Comparison of ENCODE assay signal across 13 cellular contexts in the genomic region with DNA sequence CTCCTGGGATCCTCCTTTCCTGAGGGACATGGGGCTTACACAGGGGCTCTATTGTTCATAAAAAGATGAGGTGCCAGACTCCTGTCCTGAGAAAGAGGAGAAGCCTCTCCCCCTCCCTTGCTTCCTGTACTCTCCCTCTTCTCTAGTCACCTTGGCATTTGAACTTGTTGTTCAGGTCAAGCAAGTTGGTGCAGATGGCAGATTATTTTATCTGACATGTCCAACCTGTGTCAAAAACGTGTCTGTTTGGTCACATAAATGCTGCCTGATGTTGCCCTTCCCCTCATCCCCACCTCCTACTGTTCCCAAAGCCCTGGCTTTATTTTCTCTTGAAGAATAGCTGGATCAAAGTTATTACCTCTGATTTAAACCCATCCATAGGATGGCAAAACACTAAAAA.
DNase-seq lines count a peak whose midpoint lies in the region; ATAC-seq and TF ChIP-seq lines count a peak whose summit lies in the region.
"Had no signal": no experiment of that assay in that cellular context is flagged by ENCODE, and none has a peak within 500 bp of the region (broad histone marks: within the 10 kb centered on the region; RNA-seq: fewer than 3 reads in every experiment).

No MANE protein-coding gene starts in this region.

- H3K4me1 Mint-ChIP-seq in endodermal cell (peaks cover 15% of the 10 kb centered on the region), progenitor cell of endocrine pancreas (ENCODE audit: low read depth) (peaks cover 34% of the 10 kb centered on the region)
- H3K4me1 Mint-ChIP-seq: activated B cell treated with CpG ODN at 0.5 μM for 24 hours; activated naive CD4-positive, alpha-beta T cell treated with anti-CD3 and anti-CD28 coated beads, Interleukin-2, amount 10 ng/mL, durations not matched to agents 7 days and 5 days; stimulated activated effector memory CD8-positive, alpha-beta T cell treated with anti-CD3 and anti-CD28 coated beads, Interleukin-12 subunit alpha, Interleukin-12 subunit beta, amount 100 ng/mL, for 72 hours had no signal

- H3K9me3 ChIP-seq in heart left ventricle (no peaks in the 10 kb centered on the region), right cardiac atrium (ENCODE audit: control insufficient read depth, low read length) (no peaks in the 10 kb centered on the region), endodermal cell (ENCODE audit: control insufficient read depth, low read length) (no peaks in the 10 kb centered on the region), neuron (ENCODE audit: low read length) (no peaks in the 10 kb centered on the region), vagina (no peaks in the 10 kb centered on the region)

- no peak for TF ChIP-seq CTCF in heart left ventricle (IDR thresholded peaks at IDR 0.05)
- no peak for TF ChIP-seq CTCF in endodermal cell (conservative IDR thresholded peaks at IDR 0.05)
- TF ChIP-seq CTCF in vagina (IDR thresholded peaks at IDR 0.05), result no peak
- no peak for TF ChIP-seq CTCF in progenitor cell of endocrine pancreas (IDR thresholded peaks at IDR 0.05; ENCODE audit: unreplicated experiment)

- no peak overlapping the region for H3K4me3 ChIP-seq in heart left ventricle
- H3K4me3 ChIP-seq in right cardiac atrium (ENCODE audit: low read length), result no peak overlapping the region
- H3K4me3 ChIP-seq in endodermal cell (ENCODE audit: low read length), result no peak overlapping the region
- no peak overlapping the region for H3K4me3 ChIP-seq in neuron (ENCODE audit: low read length)
- no peak overlapping the region for H3K4me3 ChIP-seq in vagina

- DNase-seq in heart left ventricle (no peak), right cardiac atrium (no peak), endodermal cell (no peak), vagina (ENCODE audit: extremely low spot score in 2 of 2) (no peak), progenitor cell of endocrine pancreas (ENCODE audit: low spot score, unreplicated experiment) (no peak)
- DNase-seq in activated CD4-positive, alpha-beta T cell treated with anti-CD3 and anti-CD28 coated beads, Interleukin-2, amount 50 U/mL, for 4 hours, result no peak
- DNase-seq: activated B cell treated with CpG ODN at 0.5 μM for 24 hours; activated naive CD4-positive, alpha-beta T cell treated with anti-CD3 and anti-CD28 coated beads, Interleukin-2, amount 10 ng/mL, durations not matched to agents 7 days and 5 days; effector memory CD4-positive, alpha-beta T cell had no signal

- H3K9me3 Mint-ChIP-seq in endodermal cell (no peaks in the 10 kb centered on the region), progenitor cell of endocrine pancreas (ENCODE audit: low read depth) (no peaks in the 10 kb centered on the region)
- H3K9me3 Mint-ChIP-seq: activated B cell treated with CpG ODN at 0.5 μM for 24 hours; activated naive CD4-positive, alpha-beta T cell treated with anti-CD3 and anti-CD28 coated beads, Interleukin-2, amount 10 ng/mL, durations not matched to agents 7 days and 5 days had no signal

- no peaks in the 10 kb centered on the region for H3K36me3 Mint-ChIP-seq in endodermal cell (ENCODE audit: low read depth)
- no peaks in the 10 kb centered on the region for H3K36me3 Mint-ChIP-seq in progenitor cell of endocrine pancreas (ENCODE audit: insufficient read depth)
- H3K36me3 Mint-ChIP-seq: activated naive CD4-positive, alpha-beta T cell treated with anti-CD3 and anti-CD28 coated beads, Interleukin-2, amount 10 ng/mL, durations not matched to agents 7 days and 5 days; stimulated activated effector memory CD8-positive, alpha-beta T cell treated with anti-CD3 and anti-CD28 coated beads, Interleukin-12 subunit alpha, Interleukin-12 subunit beta, amount 100 ng/mL, for 72 hours had no signal

- peak overlapping the region; percentile 74 for H2AFZ ChIP-seq in neuron (ENCODE audit: low read depth, low read length)

- no peak for ATAC-seq in heart left ventricle
- ATAC-seq in right cardiac atrium, result no peak
- ATAC-seq in GM21526 (IDR thresholded peaks at IDR 0.05; ENCODE audit: low FRiP score, unreplicated experiment), result no peak
- ATAC-seq: stimulated activated effector memory CD8-positive, alpha-beta T cell treated with anti-CD3 and anti-CD28 coated beads, Interleukin-12 subunit alpha, Interleukin-12 subunit beta, amount 100 ng/mL, for 72 hours had no signal

- H3K27me3 ChIP-seq in heart left ventricle (no peaks in the 10 kb centered on the region), right cardiac atrium (ENCODE audit: control insufficient read depth, insufficient read depth) (no peaks in the 10 kb centered on the region), endodermal cell (ENCODE audit: control insufficient read depth, insufficient read depth, low read length, poor library complexity, severe bottlenecking) (no peaks in the 10 kb centered on the region), neuron (ENCODE audit: insufficient read depth, low read length) (no peaks in the 10 kb centered on the region), vagina (no peaks in the 10 kb centered on the region)

- no peak overlapping the region for H3K4me3 Mint-ChIP-seq in endodermal cell
- H3K4me3 Mint-ChIP-seq in progenitor cell of endocrine pancreas (ENCODE audit: low read depth), result no peak overlapping the region
- H3K4me3 Mint-ChIP-seq: activated B cell treated with CpG ODN at 0.5 μM for 24 hours; activated naive CD4-positive, alpha-beta T cell treated with anti-CD3 and anti-CD28 coated beads, Interleukin-2, amount 10 ng/mL, durations not matched to agents 7 days and 5 days; stimulated activated effector memory CD8-positive, alpha-beta T cell treated with anti-CD3 and anti-CD28 coated beads, Interleukin-12 subunit alpha, Interleukin-12 subunit beta, amount 100 ng/mL, for 72 hours had no signal

- peak overlapping the region; percentile 33 to 91 (median 75) for H3K27ac ChIP-seq in heart left ventricle
- no peak overlapping the region for H3K27ac ChIP-seq in right cardiac atrium (ENCODE audit: low read length)
- H3K27ac ChIP-seq in endodermal cell (ENCODE audit: low read depth, low read length), result peak overlapping the region; percentile 72
- H3K27ac ChIP-seq in vagina, result peak overlapping the region; percentile 83
- H3K27ac ChIP-seq: HL-60 had no signal

- no peaks in the 10 kb centered on the region for H3K36me3 ChIP-seq in heart left ventricle
- no peaks in the 10 kb centered on the region for H3K36me3 ChIP-seq in endodermal cell (ENCODE audit: control insufficient read depth, insufficient read depth, low read length)
- H3K36me3 ChIP-seq in neuron (ENCODE audit: insufficient read depth, low read length), result no peaks in the 10 kb centered on the region
- H3K36me3 ChIP-seq in vagina, result no peaks in the 10 kb centered on the region

- 29 to 39% (median 34%) methylated on average over 1 of the region's 1 CpG for WGBS in heart left ventricle, 4 donors
- 30% methylated on average over 1 of the region's 1 CpG for WGBS in right cardiac atrium
- 81 to 90% methylated on average over 1 of the region's 1 CpG for WGBS in endodermal cell (ENCODE audit: insufficient coverage in 1 of 2, insufficient read length in 1 of 2), 2 experiments

- H3K9ac ChIP-seq in endodermal cell (ENCODE audit: extremely low read depth, low read length, poor library complexity, severe bottlenecking), result no peak overlapping the region

- H3K27ac Mint-ChIP-seq in endodermal cell (no peak overlapping the region), progenitor cell of endocrine pancreas (no peak overlapping the region)
- H3K27ac Mint-ChIP-seq: activated B cell treated with CpG ODN at 0.5 μM for 24 hours; activated naive CD4-positive, alpha-beta T cell treated with anti-CD3 and anti-CD28 coated beads, Interleukin-2, amount 10 ng/mL, durations not matched to agents 7 days and 5 days; stimulated activated effector memory CD8-positive, alpha-beta T cell treated with anti-CD3 and anti-CD28 coated beads, Interleukin-12 subunit alpha, Interleukin-12 subunit beta, amount 100 ng/mL, for 72 hours had no signal

- H3K27me3 Mint-ChIP-seq in endodermal cell (ENCODE audit: insufficient read depth) (no peaks in the 10 kb centered on the region), progenitor cell of endocrine pancreas (no peaks in the 10 kb centered on the region)

- no peak for TF ChIP-seq POLR2A in heart left ventricle (IDR thresholded peaks at IDR 0.05)
- no peak for TF ChIP-seq POLR2A in vagina (IDR thresholded peaks at IDR 0.05)

- H3K4me1 ChIP-seq in heart left ventricle, result peaks cover 0 to 38% (median 28%) of the 10 kb centered on the region in 12 donors
- H3K4me1 ChIP-seq in right cardiac atrium (ENCODE audit: control insufficient read depth, insufficient read depth, low read length), result peaks cover 6% of the 10 kb centered on the region
- H3K4me1 ChIP-seq in endodermal cell (ENCODE audit: control insufficient read depth, insufficient read depth, low read length), result peaks cover 4% of the 10 kb centered on the region
- peaks cover 15% of the 10 kb centered on the region for H3K4me1 ChIP-seq in neuron (ENCODE audit: insufficient read depth, low read length)
- H3K4me1 ChIP-seq in vagina, result peaks cover 35% of the 10 kb centered on the region

- intact Hi-C loops in heart left ventricle (cut with DNase I) (loop anchor here in 2 of 10 donors (10.0 kb wide), 1 partner anchor 260 kb away; a partner anchor contains a TSS), right cardiac atrium (cut with DNase I) (no loop called here), vagina (cut with DNase I) (no loop called here)
